In genomic region chr14:93857500-93857899, GRCh38 we compare ENCODE assay signal across 14 cellular contexts.
DNase-seq lines count a peak whose midpoint lies in the region; ATAC-seq, FAIRE-seq and TF ChIP-seq lines count a peak whose summit lies in the region.
"Had no signal": no experiment of that assay in that cellular context is flagged by ENCODE, and none has a peak within 500 bp of the region (broad histone marks: within the 10 kb centered on the region; RNA-seq: fewer than 3 reads in every experiment).

No MANE protein-coding gene starts in this region.

- H3K79me2 ChIP-seq in H1 (ENCODE audit: control insufficient read depth in 1 of 2, insufficient read depth in 2 of 2, low read length in 2 of 2): no peaks in the 10 kb centered on the region; a peak in 1 of 4 replicates

- intact Hi-C loops in psoas muscle (cut with DNase I): no loop called here
- intact Hi-C loops in mucosa of descending colon (cut with DNase I, micrococcal nuclease): no loop called here

- H4K8ac ChIP-seq in H1 (ENCODE audit: extremely low read depth, insufficient read depth, low read length): peak overlapping the region; percentile 76; the same call in 1 of the 2 replicates

- H3K9ac ChIP-seq in H1 (replicated peaks in 1 of 4; ENCODE audit: extremely low read depth in 1 of 4, low read depth in 3 of 4, low read length in 3 of 4): no peak overlapping the region

- peaks cover 0 to 2% (median 0%) of the 10 kb centered on the region in 4 experiments; a peak in 1 of 7 replicates for H3K27me3 ChIP-seq in H1 (replicated peaks in 1 of 4; ENCODE audit: control insufficient read depth in 3 of 4, extremely low read depth in 1 of 4, insufficient read depth in 3 of 4, low read length in 3 of 4)
- H3K27me3 ChIP-seq in psoas muscle (ENCODE audit: insufficient read depth in 3 of 3, low read length in 2 of 3): peaks cover 0 to 24% (median 2%) of the 10 kb centered on the region in 3 donors

- FAIRE-seq in H1 (lab: Jason Lieb, UNC): no peak
- FAIRE-seq: islet of Langerhans had no signal

- no peak overlapping the region for H3K27ac ChIP-seq in H1 (ENCODE audit: low read depth, low read length)
- no peak overlapping the region for H3K27ac ChIP-seq in psoas muscle
- H3K27ac ChIP-seq: spleen had no signal

- TF ChIP-seq RAD21 in H1 (IDR thresholded peaks at IDR 0.05 in 1 of 2, conservative IDR thresholded peaks at IDR 0.05 in 1 of 2; ENCODE audit: low read depth in 2 of 2, low read length in 2 of 2): no peak; a peak in 1 of 4 replicates

- H3K4me1 ChIP-seq in H1 (replicated peaks in 1 of 4; ENCODE audit: control insufficient read depth in 3 of 4, insufficient read depth in 4 of 4, low read length in 3 of 4): no peaks in the 10 kb centered on the region
- peaks cover 17% of the 10 kb centered on the region for H3K4me1 ChIP-seq in psoas muscle
- H3K4me1 ChIP-seq in mucosa of descending colon (ENCODE audit: low read depth): no peaks in the 10 kb centered on the region
- H3K4me1 ChIP-seq: spleen had no signal

- H4K91ac ChIP-seq in H1 (replicated peaks; ENCODE audit: insufficient read length, low read length): no peak overlapping the region

- 71% methylated on average over 9 of the region's 9 CpGs; no CpG with 5 or more reads in 1 of the 2 experiments for WGBS in H1 (ENCODE audit: extremely low coverage in 1 of 2, insufficient coverage in 1 of 2, insufficient read length in 1 of 2, insufficient replicate concordance in 2 of 2, low coverage in 1 of 2, low lambda C conversion rate in 2 of 2, missing lambda C conversion rate in 1 of 2), 2 experiments
- 14 to 18% (median 17%) methylated on average over 9 of the region's 9 CpGs for WGBS in psoas muscle, 3 donors

- no peaks in the 10 kb centered on the region for H4K20me1 ChIP-seq in H1 (replicated peaks in 1 of 2; ENCODE audit: control insufficient read depth in 1 of 2, insufficient read depth in 2 of 2, low read length in 2 of 2)

- H2AK5ac ChIP-seq in H1 (ENCODE audit: low read depth, low read length): no peak overlapping the region

- H2AFZ ChIP-seq in H1 (ENCODE audit: low read length): no peak overlapping the region

- peak; percentile 29 to 73 (median 48) for ATAC-seq in psoas muscle
- no peak for ATAC-seq in mucosa of descending colon

- H2BK12ac ChIP-seq in H1 (ENCODE audit: low read depth, low read length): no peak overlapping the region

- no peaks in the 10 kb centered on the region for H3K9me3 ChIP-seq in H1 (ENCODE audit: insufficient read depth in 2 of 2, low read depth in 1 of 2, low read length in 1 of 2)
- H3K9me3 ChIP-seq in psoas muscle: no peaks in the 10 kb centered on the region
- H3K9me3 ChIP-seq in mucosa of descending colon: no peaks in the 10 kb centered on the region
- H3K9me3 ChIP-seq: spleen had no signal

- no peaks in the 10 kb centered on the region for H3K27me3 Mint-ChIP-seq in osteocyte (ENCODE audit: unreplicated experiment)

- H3K9me3 Mint-ChIP-seq in osteocyte (ENCODE audit: unreplicated experiment): peaks cover 3% of the 10 kb centered on the region
- H3K9me3 Mint-ChIP-seq: activated CD4-positive, alpha-beta memory T cell treated with anti-CD3 and anti-CD28 coated beads for 36 hours had no signal

- H2BK5ac ChIP-seq in H1 (ENCODE audit: low read depth, low read length): no peak overlapping the region

- no peak for TF ChIP-seq EP300 in H1 (IDR thresholded peaks at IDR 0.05; ENCODE audit: borderline replicate concordance in 1 of 2, low read depth in 2 of 2, low read length in 2 of 2)

- H3K14ac ChIP-seq in H1 (ENCODE audit: insufficient read length): no peak overlapping the region

- POLR2A ChIA-PET in H1 (lab: Charles Lee; ENCODE audit: partially characterized antibody): interaction anchor here (0.6 kb wide), 1 partner anchor 15 kb away, joined by 3 read pairs; no protein-coding TSS in a partner anchor

- H2BK15ac ChIP-seq in H1 (ENCODE audit: low read length): no peak overlapping the region

- TF ChIP-seq CTCF in H1 (IDR thresholded peaks at IDR 0.05; ENCODE audit: control extremely low read depth in 1 of 3, insufficient read depth in 1 of 3, low read depth in 1 of 3, low read length in 3 of 3) (peak; percentile 14 to 28 (median 20)), psoas muscle (IDR thresholded peaks at IDR 0.05) (no peak), mucosa of descending colon (IDR thresholded peaks at IDR 0.05) (no peak), osteocyte (IDR thresholded peaks at IDR 0.05) (no peak)

- no peaks in the 10 kb centered on the region; the same call in 1 of the 2 replicates for H3K23me2 ChIP-seq in H1 (ENCODE audit: low read depth, low read length)

- H3K4me3 ChIP-seq in H1 (ENCODE audit: extremely low read depth in 1 of 4, insufficient read depth in 2 of 4, low read depth in 3 of 4, low read length in 4 of 4): no peak overlapping the region
- no peak overlapping the region for H3K4me3 ChIP-seq in psoas muscle
- no peak overlapping the region for H3K4me3 ChIP-seq in mucosa of descending colon
- H3K4me3 ChIP-seq: spleen had no signal

- no peak overlapping the region for H3K23ac ChIP-seq in H1 (ENCODE audit: insufficient read length)

- CTCF ChIA-PET in H1 (lab: Charles Lee; ENCODE audit: partially characterized antibody): interaction anchor here (0.6 to 2.2 kb wide), 16 partner anchors 9 to 143 kb away, joined by 3 to 8 read pairs (median 4); no protein-coding TSS in a partner anchor

- no peak for TF ChIP-seq POLR2A in H1 (IDR thresholded peaks at IDR 0.05; ENCODE audit: control extremely low read depth in 1 of 2, low read depth in 2 of 2, low read length in 2 of 2)

- H3K79me1 ChIP-seq in H1 (ENCODE audit: low read depth, low read length): no peaks in the 10 kb centered on the region

- no peaks in the 10 kb centered on the region for H3K36me3 Mint-ChIP-seq in osteocyte (ENCODE audit: unreplicated experiment)
- H3K36me3 Mint-ChIP-seq: activated CD4-positive, alpha-beta memory T cell treated with anti-CD3 and anti-CD28 coated beads for 36 hours had no signal

- H3K4ac ChIP-seq in H1 (replicated peaks; ENCODE audit: insufficient read length, low read depth, low read length): no peak overlapping the region

- no peak overlapping the region for H3K4me3 Mint-ChIP-seq in osteocyte (ENCODE audit: unreplicated experiment)
- H3K4me3 Mint-ChIP-seq: activated CD4-positive, alpha-beta memory T cell treated with anti-CD3 and anti-CD28 coated beads for 36 hours had no signal

- DNase-seq in Daoy (ENCODE audit: low read depth): peak; percentile 16
- DNase-seq in NCI-H1694 treated with DMSO at 0.1 percent for 48 hours (lab: John Stamatoyannopoulos, UW): peak; percentile 76
- no peak for DNase-seq in H1 (ENCODE audit: low read depth in 1 of 2, low spot score in 2 of 2)
- DNase-seq in psoas muscle: peak in 1 of 2 donors; percentile 19
- no peak for DNase-seq in mucosa of descending colon
- DNase-seq in activated CD8-positive, alpha-beta memory T cell treated with anti-CD3 and anti-CD28 coated beads for 24 hours: no peak
- no peak for DNase-seq in osteocyte (ENCODE audit: extremely low spot score, unreplicated experiment)
- DNase-seq: activated CD4-positive, alpha-beta memory T cell treated with anti-CD3 and anti-CD28 coated beads for 36 hours; GDM1; NCI-H2029; occipital lobe; SIG-M5; spleen had no signal

- no peaks in the 10 kb centered on the region for H3K4me1 Mint-ChIP-seq in osteocyte (ENCODE audit: unreplicated experiment)

- no peak overlapping the region for H4K5ac ChIP-seq in H1 (ENCODE audit: insufficient read length, low read depth, low read length)

- no peak overlapping the region for H2BK120ac ChIP-seq in H1 (replicated peaks; ENCODE audit: low read depth, low read length)

- no peak overlapping the region for H3K27ac Mint-ChIP-seq in osteocyte (ENCODE audit: unreplicated experiment)
- H3K27ac Mint-ChIP-seq: activated CD4-positive, alpha-beta memory T cell treated with anti-CD3 and anti-CD28 coated beads for 36 hours had no signal

- H2BK20ac ChIP-seq in H1 (ENCODE audit: low read length): no peak overlapping the region

- peak overlapping the region; percentile 9; the same call in 1 of the 2 replicates for H3K18ac ChIP-seq in H1 (ENCODE audit: extremely low read depth, low read length)

- H3K36me3 ChIP-seq in H1 (ENCODE audit: control insufficient read depth in 2 of 4, insufficient read depth in 4 of 4, low read length in 3 of 4) (no peaks in the 10 kb centered on the region), psoas muscle (ENCODE audit: insufficient read depth in 1 of 2, low read depth in 1 of 2) (no peaks in the 10 kb centered on the region), mucosa of descending colon (ENCODE audit: low read depth) (no peaks in the 10 kb centered on the region)
- H3K36me3 ChIP-seq: spleen had no signal

- no peak overlapping the region for H3K56ac ChIP-seq in H1 (replicated peaks; ENCODE audit: insufficient read length, low read depth, low read length)

- H3K4me2 ChIP-seq in H1 (ENCODE audit: insufficient read depth in 1 of 2, low read depth in 2 of 2, low read length in 2 of 2): no peak overlapping the region

TF ChIP-seq in H1, 55 proteins besides CTCF, POLR2A, EP300 and RAD21:
- no peak for TF ChIP-seq CHD1 (IDR thresholded peaks at IDR 0.05; ENCODE audit: low read depth, low read length)
- TF ChIP-seq GABPA (IDR thresholded peaks at IDR 0.05; ENCODE audit: borderline replicate concordance, insufficient read depth, low read length): no peak

Comparison
In these comparisons a context has a peak if more than half of its experiments do, and no peak if none do; other contexts are left out.
1. DNase-seq: peak in Daoy (single experiment) and NCI-H1694 treated with DMSO at 0.1 percent for 48 hours (single experiment); none in H1 (0 of 2), mucosa of descending colon (0 of 3), activated CD8-positive, alpha-beta memory T cell treated with anti-CD3 and anti-CD28 coated beads for 24 hours (single experiment) and osteocyte (single experiment).
2. CTCF ChIP-seq: peak in H1 (3 of 3); none in psoas muscle (single experiment), mucosa of descending colon (single experiment) and osteocyte (single experiment).